ENCODE assay signal across 24 cellular contexts in the genomic region with DNA sequence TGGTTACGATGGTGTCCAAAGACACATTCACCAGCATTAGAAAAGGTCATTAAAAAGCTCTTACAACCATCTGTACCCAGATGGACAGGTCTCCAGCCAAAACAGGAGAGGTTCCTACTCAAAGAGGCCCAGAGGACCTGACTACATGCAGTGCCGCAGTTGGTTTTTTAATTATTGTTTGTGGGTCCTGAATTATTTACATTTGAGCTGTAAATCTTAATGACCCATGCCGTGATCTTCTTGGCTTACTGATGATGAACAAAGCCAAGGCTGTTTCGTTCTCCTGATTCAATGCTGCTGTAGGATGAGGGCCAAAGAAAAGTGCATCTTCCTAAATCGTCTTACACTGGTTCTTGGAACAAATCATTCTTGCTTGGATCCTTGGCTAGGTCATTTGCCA.
A peak's percentile ranks its signal among the peaks of the same experiment; 100 is the strongest.
DNase-seq lines count a peak whose midpoint lies in the region; ATAC-seq and TF ChIP-seq lines count a peak whose summit lies in the region.
"Had no signal": no experiment of that assay in that cellular context is flagged by ENCODE, and none has a peak within 500 bp of the region (broad histone marks: within the 10 kb centered on the region; RNA-seq: fewer than 3 reads in every experiment).

No MANE protein-coding gene starts in this region.

- no peaks in the 10 kb centered on the region for H3K27me3 ChIP-seq in heart left ventricle
- H3K27me3 ChIP-seq: dorsolateral prefrontal cortex had no signal

- DNase-seq in DMS153 treated with DMSO at 0.1 percent for 48 hours (lab: John Stamatoyannopoulos, UW; ENCODE audit: unreplicated experiment) (peak; percentile 39), LNCaP clone FGC (ENCODE audit: low read depth) (peak; percentile 90), NCI-H345 treated with DMSO at 0.1 percent for 48 hours (lab: John Stamatoyannopoulos, UW; ENCODE audit: unreplicated experiment) (peak; percentile 72), OCI-LY7 (ENCODE audit: low spot score) (no peak), NCI-H524 (lab: John Stamatoyannopoulos, UW) (no peak), progenitor cell of endocrine pancreas (ENCODE audit: low spot score, unreplicated experiment) (no peak), heart left ventricle (no peak)
- DNase-seq in activated T-cell treated with anti-CD3 and anti-CD28 coated beads, Interleukin-2, amount 50 U/mL, for 24 hours, result no peak
- DNase-seq: activated CD8-positive, alpha-beta T cell treated with anti-CD3 and anti-CD28 coated beads for 36 hours; activated naive CD4-positive, alpha-beta T cell treated with anti-CD3 and anti-CD28 coated beads, Interleukin-2, amount 50 U/mL, for 16 hours; aorta; CD4-positive, CD25-positive, alpha-beta regulatory T cell; dorsolateral prefrontal cortex; foreskin fibroblast; hypothalamus; islet precursor cell; NCI-H2107; stimulated activated CD4-positive, alpha-beta T cell treated with anti-CD3 and anti-CD28 coated beads, Interleukin-4, amount 100 ng/mL, for 1 hour; stimulated activated naive CD8-positive, alpha-beta T cell treated with anti-CD3 and anti-CD28 coated beads, Interleukin-15, Interleukin-2, amounts not matched to agents 100 U/mL and 50 U/mL, for 24 hours; transverse colon had no signal

- TF ChIP-seq CTCF in LNCaP clone FGC (IDR thresholded peaks at IDR 0.05; ENCODE audit: control insufficient read depth, extremely low read depth, insufficient read depth) (no peak), OCI-LY7 (conservative IDR thresholded peaks at IDR 0.05; ENCODE audit: low read length) (no peak), progenitor cell of endocrine pancreas (IDR thresholded peaks at IDR 0.05; ENCODE audit: unreplicated experiment) (no peak), heart left ventricle (IDR thresholded peaks at IDR 0.05) (no peak)

- POLR2A ChIA-PET in OCI-LY7 (lab: Charles Lee), result interaction anchor here (0.8 to 2.2 kb wide), 8 partner anchors 8 to 51 kb away, joined by 3 to 9 read pairs (median 3); no protein-coding TSS in a partner anchor

- no TSS peak for BruUV-seq in OCI-LY7 (replicated peaks; lab: Mats Ljungman, UMichigan)

- H3K36me3 ChIP-seq in OCI-LY7 (ENCODE audit: insufficient read depth, low read length), result no peaks in the 10 kb centered on the region
- H3K36me3 ChIP-seq in heart left ventricle, result no peaks in the 10 kb centered on the region
- H3K36me3 ChIP-seq: transverse colon had no signal

- ATAC-seq in heart left ventricle, result no peak
- ATAC-seq: activated CD4-positive, CD25-positive, alpha-beta regulatory T cell treated with anti-CD3 and anti-CD28 coated beads, Interleukin-2, amount 50 U/mL, for 24 hours; activated CD8-positive, alpha-beta T cell treated with anti-CD3 and anti-CD28 coated beads for 36 hours; stimulated activated naive CD8-positive, alpha-beta T cell treated with anti-CD3 and anti-CD28 coated beads, Interleukin-15, Interleukin-2, amounts not matched to agents 100 U/mL and 50 U/mL, for 24 hours had no signal

- H3K27ac Mint-ChIP-seq in progenitor cell of endocrine pancreas, result no peak overlapping the region
- no peak overlapping the region for H3K27ac Mint-ChIP-seq in activated T-cell treated with anti-CD3 and anti-CD28 coated beads, Interleukin-2, amount 50 U/mL, for 24 hours
- H3K27ac Mint-ChIP-seq: activated CD8-positive, alpha-beta T cell treated with anti-CD3 and anti-CD28 coated beads for 36 hours; CD4-positive, CD25-positive, alpha-beta regulatory T cell had no signal

- CTCF ChIA-PET in OCI-LY7 (lab: Charles Lee; ENCODE audit: unreplicated experiment), result no interaction called here

- intact Hi-C loops in OCI-LY7 (cut with micrococcal nuclease; ENCODE audit: unreplicated experiment), result no loop called here
- intact Hi-C loops in heart left ventricle (cut with DNase I), result no loop called here

- H3K4me1 ChIP-seq in OCI-LY7 (ENCODE audit: insufficient read depth, low read length, poor library complexity, severe bottlenecking), result peaks cover 69% of the 10 kb centered on the region
- peaks cover 0 to 15% (median 0%) of the 10 kb centered on the region in 12 donors for H3K4me1 ChIP-seq in heart left ventricle
- H3K4me1 ChIP-seq: transverse colon had no signal

- H4K20me1 ChIP-seq in OCI-LY7 (ENCODE audit: insufficient read depth, low read length), result 0 out of 2 replicates have a peak, but pooled peaks cover 4% of the 10 kb centered on the region

- peak overlapping the region; percentile 40 for H3K27ac ChIP-seq in OCI-LY7 (ENCODE audit: low read depth, low read length, poor library complexity, severe bottlenecking)
- H3K27ac ChIP-seq in heart left ventricle, result no peak overlapping the region
- H3K27ac ChIP-seq: dorsolateral prefrontal cortex, HL-60, transverse colon had no signal

- no peak for TF ChIP-seq POLR2A in heart left ventricle (IDR thresholded peaks at IDR 0.05)

- WGBS in heart left ventricle, 4 donors, result 84 to 89% (median 87%) methylated on average over 5 of the region's 5 CpGs

- H3K36me3 Mint-ChIP-seq in progenitor cell of endocrine pancreas (ENCODE audit: insufficient read depth), result no peaks in the 10 kb centered on the region
- no peaks in the 10 kb centered on the region for H3K36me3 Mint-ChIP-seq in activated T-cell treated with anti-CD3 and anti-CD28 coated beads, Interleukin-2, amount 50 U/mL, for 24 hours (ENCODE audit: low read depth)
- H3K36me3 Mint-ChIP-seq: CD4-positive, CD25-positive, alpha-beta regulatory T cell had no signal

- no peaks in the 10 kb centered on the region for H3K9me2 ChIP-seq in OCI-LY7 (ENCODE audit: insufficient read depth, low read length)

- peak overlapping the region; percentile 18; the same call in 1 of the 2 replicates for H2AFZ ChIP-seq in OCI-LY7 (ENCODE audit: low read length)

- H3K9me3 ChIP-seq in OCI-LY7 (ENCODE audit: low read length) (no peaks in the 10 kb centered on the region), heart left ventricle (no peaks in the 10 kb centered on the region)
- H3K9me3 ChIP-seq: transverse colon had no signal

- H3K27me3 Mint-ChIP-seq in progenitor cell of endocrine pancreas, result no peaks in the 10 kb centered on the region
- peaks cover 4% of the 10 kb centered on the region for H3K27me3 Mint-ChIP-seq in activated T-cell treated with anti-CD3 and anti-CD28 coated beads, Interleukin-2, amount 50 U/mL, for 24 hours
- H3K27me3 Mint-ChIP-seq: activated CD8-positive, alpha-beta T cell treated with anti-CD3 and anti-CD28 coated beads for 36 hours had no signal

- H3K4me2 ChIP-seq in OCI-LY7 (ENCODE audit: low read length), result peak overlapping the region; percentile 66
- H3K4me2 ChIP-seq: smooth muscle cell had no signal

- no peak overlapping the region for H3K4me3 Mint-ChIP-seq in progenitor cell of endocrine pancreas (ENCODE audit: low read depth)
- no peak overlapping the region for H3K4me3 Mint-ChIP-seq in activated T-cell treated with anti-CD3 and anti-CD28 coated beads, Interleukin-2, amount 50 U/mL, for 24 hours
- H3K4me3 Mint-ChIP-seq: activated CD8-positive, alpha-beta T cell treated with anti-CD3 and anti-CD28 coated beads for 36 hours; CD4-positive, CD25-positive, alpha-beta regulatory T cell; central memory CD8-positive, alpha-beta T cell had no signal

- H3K9me3 Mint-ChIP-seq in progenitor cell of endocrine pancreas (ENCODE audit: low read depth), result no peaks in the 10 kb centered on the region
- peaks cover 5% of the 10 kb centered on the region for H3K9me3 Mint-ChIP-seq in activated T-cell treated with anti-CD3 and anti-CD28 coated beads, Interleukin-2, amount 50 U/mL, for 24 hours
- H3K9me3 Mint-ChIP-seq: activated CD8-positive, alpha-beta T cell treated with anti-CD3 and anti-CD28 coated beads for 36 hours; central memory CD8-positive, alpha-beta T cell had no signal

- H3K4me3 ChIP-seq in LNCaP clone FGC (ENCODE audit: low read depth, low read length) (no peak overlapping the region), OCI-LY7 (ENCODE audit: low read depth, low read length, poor library complexity, severe bottlenecking) (peak overlapping the region; percentile 53), heart left ventricle (no peak overlapping the region)
- H3K4me3 ChIP-seq: dorsolateral prefrontal cortex, smooth muscle cell, transverse colon had no signal

- H3K4me1 Mint-ChIP-seq in progenitor cell of endocrine pancreas (ENCODE audit: low read depth), result peaks cover 20% of the 10 kb centered on the region
- H3K4me1 Mint-ChIP-seq in activated T-cell treated with anti-CD3 and anti-CD28 coated beads, Interleukin-2, amount 50 U/mL, for 24 hours (ENCODE audit: low read depth), result no peaks in the 10 kb centered on the region
- H3K4me1 Mint-ChIP-seq: CD4-positive, CD25-positive, alpha-beta regulatory T cell; central memory CD8-positive, alpha-beta T cell had no signal

- H3K79me2 ChIP-seq in OCI-LY7 (ENCODE audit: insufficient read depth, low read depth, low read length), result peaks cover 22% of the 10 kb centered on the region; the same call in 1 of the 2 replicates

Comparison
In these comparisons a context has a peak if more than half of its experiments do, and no peak if none do; other contexts are left out.
1. DNase-seq: peak in DMS153 treated with DMSO at 0.1 percent for 48 hours (single experiment), LNCaP clone FGC (single experiment) and NCI-H345 treated with DMSO at 0.1 percent for 48 hours (single experiment); none in OCI-LY7 (single experiment), NCI-H524 (0 of 2), progenitor cell of endocrine pancreas (single experiment), activated T-cell treated with anti-CD3 and anti-CD28 coated beads, Interleukin-2, amount 50 U/mL, for 24 hours (single experiment) and heart left ventricle (0 of 5).